In the genomic region with DNA sequence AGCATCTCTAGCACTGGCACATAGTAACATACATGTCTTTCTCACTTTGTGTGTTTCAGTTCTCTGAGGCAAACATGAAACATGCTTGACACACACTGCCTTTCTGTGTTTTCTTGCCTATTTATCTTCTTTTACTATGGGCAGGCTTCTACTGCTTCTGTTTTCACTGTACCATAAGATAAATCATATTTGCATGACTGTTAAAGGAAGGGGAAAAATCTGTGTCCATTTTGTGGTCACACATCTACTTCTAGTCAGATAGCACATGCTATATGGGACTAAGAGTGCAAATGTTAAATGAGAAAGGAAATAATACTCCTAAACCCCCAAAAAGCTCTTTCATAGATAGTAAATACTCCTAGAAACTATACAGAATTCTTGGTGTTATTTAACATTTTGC, we compare ENCODE assay signal across 16 cellular contexts.
DNase-seq lines count a peak whose midpoint lies in the region; ATAC-seq and TF ChIP-seq lines count a peak whose summit lies in the region.
"Had no signal": no experiment of that assay in that cellular context is flagged by ENCODE, and none has a peak within 500 bp of the region (broad histone marks: within the 10 kb centered on the region; RNA-seq: fewer than 3 reads in every experiment).

No MANE protein-coding gene starts in this region.

- CTCF ChIA-PET in activated CD4-positive, alpha-beta T cell treated with anti-CD3 and anti-CD28 coated beads for 36 hours (lab: Charles Lee) = no interaction called here

- no peak overlapping the region for H3K4me3 Mint-ChIP-seq in activated CD4-positive, alpha-beta T cell treated with anti-CD3 and anti-CD28 coated beads for 36 hours
- H3K4me3 Mint-ChIP-seq in activated CD4-positive, alpha-beta T cell treated with anti-CD3 and anti-CD28 coated beads, Interleukin-2, amount 10 ng/mL, durations not matched to agents 24 days and 14 days = no peak overlapping the region
- no peak overlapping the region for H3K4me3 Mint-ChIP-seq in HFFc6
- H3K4me3 Mint-ChIP-seq in activated T-cell treated with anti-CD3 and anti-CD28 coated beads, Interleukin-2, amount 50 U/mL, for 4 hours = no peak overlapping the region

- H3K27ac Mint-ChIP-seq in activated CD4-positive, alpha-beta T cell treated with anti-CD3 and anti-CD28 coated beads for 36 hours = no peak overlapping the region
- no peak overlapping the region for H3K27ac Mint-ChIP-seq in activated CD4-positive, alpha-beta T cell treated with anti-CD3 and anti-CD28 coated beads, Interleukin-2, amount 10 ng/mL, durations not matched to agents 24 days and 14 days
- no peak overlapping the region for H3K27ac Mint-ChIP-seq in HFFc6

- POLR2A ChIA-PET in activated CD4-positive, alpha-beta T cell treated with anti-CD3 and anti-CD28 coated beads for 36 hours (lab: Charles Lee) = no interaction called here

- intact Hi-C loops in activated CD4-positive, alpha-beta T cell treated with anti-CD3 and anti-CD28 coated beads for 36 hours (cut with DNase I, micrococcal nuclease) = no loop called here
- intact Hi-C loops in activated CD4-positive, alpha-beta T cell treated with anti-CD3 and anti-CD28 coated beads, Interleukin-2, amount 10 ng/mL, durations not matched to agents 24 days and 14 days (cut with micrococcal nuclease) = no loop called here

- H3K9me3 Mint-ChIP-seq in activated CD4-positive, alpha-beta T cell treated with anti-CD3 and anti-CD28 coated beads for 36 hours (ENCODE audit: low read depth) = no peaks in the 10 kb centered on the region
- H3K9me3 Mint-ChIP-seq in activated CD4-positive, alpha-beta T cell treated with anti-CD3 and anti-CD28 coated beads, Interleukin-2, amount 10 ng/mL, durations not matched to agents 24 days and 14 days = no peaks in the 10 kb centered on the region
- H3K9me3 Mint-ChIP-seq in HFFc6 = no peaks in the 10 kb centered on the region
- H3K9me3 Mint-ChIP-seq in activated T-cell treated with anti-CD3 and anti-CD28 coated beads, Interleukin-2, amount 50 U/mL, for 4 hours = no peaks in the 10 kb centered on the region

- ATAC-seq in activated CD4-positive, alpha-beta T cell treated with anti-CD3 and anti-CD28 coated beads for 36 hours = peak; percentile 36
- ATAC-seq in HG02798 (IDR thresholded peaks at IDR 0.05; ENCODE audit: poor library complexity, unreplicated experiment) (peak; percentile 24), GM21786 (IDR thresholded peaks at IDR 0.05; ENCODE audit: unreplicated experiment) (no peak)
- ATAC-seq in activated T-cell treated with anti-CD3 and anti-CD28 coated beads, Interleukin-2, amount 50 U/mL, for 4 hours = no peak
- ATAC-seq: K562, PC-3 had no signal

- DNase-seq in activated CD4-positive, alpha-beta T cell treated with anti-CD3 and anti-CD28 coated beads for 36 hours = no peak
- DNase-seq in activated CD4-positive, alpha-beta T cell treated with anti-CD3 and anti-CD28 coated beads, Interleukin-2, amount 10 ng/mL, durations not matched to agents 24 days and 14 days = no peak
- peak; percentile 39 for DNase-seq in OCI-M1 (lab: John Stamatoyannopoulos, UW)
- DNase-seq in NCI-H187 treated with DMSO at 0.1 percent for 48 hours (lab: John Stamatoyannopoulos, UW) = no peak
- no peak for DNase-seq in HFFc6
- DNase-seq in activated T-cell treated with anti-CD3 and anti-CD28 coated beads, Interleukin-2, amount 50 U/mL, for 4 hours = no peak
- DNase-seq: 8988T, DMS153, GM23248, NCI-H1092, NCI-H1694, PC-3, T-helper 9 cell had no signal

- TF ChIP-seq CTCF in HFFc6 (IDR thresholded peaks at IDR 0.05) = no peak

- no peaks in the 10 kb centered on the region for H3K36me3 Mint-ChIP-seq in activated CD4-positive, alpha-beta T cell treated with anti-CD3 and anti-CD28 coated beads for 36 hours (ENCODE audit: low read depth)
- no peaks in the 10 kb centered on the region for H3K36me3 Mint-ChIP-seq in activated CD4-positive, alpha-beta T cell treated with anti-CD3 and anti-CD28 coated beads, Interleukin-2, amount 10 ng/mL, durations not matched to agents 24 days and 14 days (ENCODE audit: low read depth)
- no peaks in the 10 kb centered on the region for H3K36me3 Mint-ChIP-seq in HFFc6 (ENCODE audit: low read depth)
- H3K36me3 Mint-ChIP-seq in activated T-cell treated with anti-CD3 and anti-CD28 coated beads, Interleukin-2, amount 50 U/mL, for 4 hours (ENCODE audit: insufficient read depth) = no peaks in the 10 kb centered on the region

- H3K4me1 Mint-ChIP-seq in activated CD4-positive, alpha-beta T cell treated with anti-CD3 and anti-CD28 coated beads for 36 hours = peaks cover 9% of the 10 kb centered on the region
- H3K4me1 Mint-ChIP-seq in activated CD4-positive, alpha-beta T cell treated with anti-CD3 and anti-CD28 coated beads, Interleukin-2, amount 10 ng/mL, durations not matched to agents 24 days and 14 days = no peaks in the 10 kb centered on the region
- H3K4me1 Mint-ChIP-seq in HFFc6 (ENCODE audit: low read depth) = peaks cover 43% of the 10 kb centered on the region
- H3K4me1 Mint-ChIP-seq in activated T-cell treated with anti-CD3 and anti-CD28 coated beads, Interleukin-2, amount 50 U/mL, for 4 hours (ENCODE audit: low read depth) = peaks cover under 1% of the 10 kb centered on the region

- no peaks in the 10 kb centered on the region for H3K27me3 Mint-ChIP-seq in activated CD4-positive, alpha-beta T cell treated with anti-CD3 and anti-CD28 coated beads for 36 hours
- H3K27me3 Mint-ChIP-seq in activated CD4-positive, alpha-beta T cell treated with anti-CD3 and anti-CD28 coated beads, Interleukin-2, amount 10 ng/mL, durations not matched to agents 24 days and 14 days = no peaks in the 10 kb centered on the region
- H3K27me3 Mint-ChIP-seq in HFFc6 (ENCODE audit: insufficient read depth) = no peaks in the 10 kb centered on the region
- no peaks in the 10 kb centered on the region for H3K27me3 Mint-ChIP-seq in activated T-cell treated with anti-CD3 and anti-CD28 coated beads, Interleukin-2, amount 50 U/mL, for 4 hours (ENCODE audit: low read depth)

Comparison
In these comparisons a context has a peak if more than half of its experiments do, and no peak if none do; other contexts are left out.
1. ATAC-seq: peak in activated CD4-positive, alpha-beta T cell treated with anti-CD3 and anti-CD28 coated beads for 36 hours (single experiment) and HG02798 (single experiment); none in activated T-cell treated with anti-CD3 and anti-CD28 coated beads, Interleukin-2, amount 50 U/mL, for 4 hours (0 of 2) and GM21786 (single experiment).